11 cellular contexts compared by ENCODE assay signal in genomic region chr5:14153071-14153864, GRCh38. TPM values are rescaled to one million over a fixed set of nuclear protein-coding genes. Genes with fewer than 3 reads are reported as not detected.
DNase-seq lines count a peak whose midpoint lies in the region; ATAC-seq, FAIRE-seq and TF ChIP-seq lines count a peak whose summit lies in the region.
"Had no signal": no experiment of that assay in that cellular context is flagged by ENCODE, and none has a peak within 500 bp of the region (broad histone marks: within the 10 kb centered on the region; RNA-seq: fewer than 3 reads in every experiment).

No MANE protein-coding gene starts in this region.

- H3K4me3 ChIP-seq in GM23248 (peak overlapping the region; percentile 63), RWPE2 (ENCODE audit: severe bottlenecking) (no peak overlapping the region), kidney (ENCODE audit: low read length in 2 of 2) (no peak overlapping the region), spleen (no peak overlapping the region)

- intact Hi-C loops in kidney (cut with DNase I) (no loop called here), spleen (cut with DNase I; ENCODE audit: low total_unique reads) (no loop called here)
- intact Hi-C loops in activated CD4-positive, alpha-beta T cell treated with anti-CD3 and anti-CD28 coated beads for 36 hours (cut with DNase I, micrococcal nuclease): no loop called here

- POLR2A ChIA-PET in activated CD4-positive, alpha-beta T cell treated with anti-CD3 and anti-CD28 coated beads for 36 hours (lab: Charles Lee): no interaction called here

- H3K9me3 Mint-ChIP-seq in activated CD4-positive, alpha-beta T cell treated with anti-CD3 and anti-CD28 coated beads for 36 hours (ENCODE audit: low read depth): no peaks in the 10 kb centered on the region
- H3K9me3 Mint-ChIP-seq: T-helper 1 cell treated with Interleukin-12 subunit alpha and Interleukin-12 subunit beta and Interleukin-4 antibody, amounts not matched to agents 30 μg/mL and 1 μg/mL, for 36 hours had no signal

- ATAC-seq in RWPE2 (ENCODE audit: low read depth): no peak
- ATAC-seq in activated CD4-positive, alpha-beta T cell treated with anti-CD3 and anti-CD28 coated beads for 36 hours: no peak
- ATAC-seq: activated CD8-positive, alpha-beta memory T cell treated with anti-CD3 and anti-CD28 coated beads, Interleukin-2, amount 10 ng/mL, durations not matched to agents 7 days and 5 days had no signal

- H4K20me1 ChIP-seq in GM23248 (ENCODE audit: insufficient read depth): peaks cover 23% of the 10 kb centered on the region

- H3K27ac ChIP-seq in GM23248: peak overlapping the region; percentile 94
- peak overlapping the region; percentile 83 for H3K27ac ChIP-seq in RWPE2 (ENCODE audit: poor library complexity, severe bottlenecking)
- no peak overlapping the region for H3K27ac ChIP-seq in kidney (ENCODE audit: low read depth in 2 of 2, low read length in 2 of 2)
- H3K27ac ChIP-seq in spleen: peak overlapping the region; percentile 58 to 84 (median 76)
- H3K27ac ChIP-seq: parathyroid adenoma had no signal

- no peak overlapping the region for H2AFZ ChIP-seq in GM23248
- H2AFZ ChIP-seq: parathyroid adenoma had no signal

- peaks cover 97% of the 10 kb centered on the region for H3F3A ChIP-seq in GM23248 (ENCODE audit: insufficient read depth)

- no peaks in the 10 kb centered on the region for H3K4me1 Mint-ChIP-seq in activated CD4-positive, alpha-beta T cell treated with anti-CD3 and anti-CD28 coated beads for 36 hours
- H3K4me1 Mint-ChIP-seq: activated CD8-positive, alpha-beta memory T cell treated with anti-CD3 and anti-CD28 coated beads, Interleukin-2, amount 10 ng/mL, durations not matched to agents 7 days and 5 days had no signal

- no peaks in the 10 kb centered on the region for H3K9me2 ChIP-seq in GM23248 (ENCODE audit: insufficient read depth)

- H3K9me3 ChIP-seq in GM23248 (ENCODE audit: low read depth): no peaks in the 10 kb centered on the region
- no peaks in the 10 kb centered on the region for H3K9me3 ChIP-seq in RWPE2 (ENCODE audit: severe bottlenecking)
- no peaks in the 10 kb centered on the region for H3K9me3 ChIP-seq in kidney (ENCODE audit: control insufficient read depth in 1 of 2, low read length in 2 of 2)
- no peaks in the 10 kb centered on the region for H3K9me3 ChIP-seq in spleen

- no peak overlapping the region for H3K27ac Mint-ChIP-seq in activated CD4-positive, alpha-beta T cell treated with anti-CD3 and anti-CD28 coated beads for 36 hours
- H3K27ac Mint-ChIP-seq: activated CD8-positive, alpha-beta memory T cell treated with anti-CD3 and anti-CD28 coated beads, Interleukin-2, amount 10 ng/mL, durations not matched to agents 7 days and 5 days; T-helper 1 cell treated with Interleukin-12 subunit alpha and Interleukin-12 subunit beta and Interleukin-4 antibody, amounts not matched to agents 30 μg/mL and 1 μg/mL, for 36 hours had no signal

- TF ChIP-seq CTCF in RWPE2 (IDR thresholded peaks at IDR 0.05; ENCODE audit: poor library complexity, severe bottlenecking) (no peak), kidney (IDR thresholded peaks at IDR 0.05; ENCODE audit: borderline replicate concordance, extremely low read depth, insufficient read depth) (no peak), spleen (IDR thresholded peaks at IDR 0.05 in 8 of 11, conservative IDR thresholded peaks at IDR 0.05 in 3 of 11) (no peak)

- DNase-seq in GM23248 (no peak), RWPE2 (ENCODE audit: low spot score) (no peak), kidney (no peak), spleen (no peak), DMS79 treated with DMSO at 0.1 percent for 48 hours (lab: John Stamatoyannopoulos, UW) (no peak), D341Med (ENCODE audit: low spot score) (no peak), NCI-H774 (lab: John Stamatoyannopoulos, UW) (no peak)
- DNase-seq in activated CD4-positive, alpha-beta T cell treated with anti-CD3 and anti-CD28 coated beads for 36 hours: no peak
- DNase-seq: activated CD8-positive, alpha-beta memory T cell treated with anti-CD3 and anti-CD28 coated beads, Interleukin-2, amount 10 ng/mL, durations not matched to agents 7 days and 5 days had no signal

- no peaks in the 10 kb centered on the region for H3K36me3 Mint-ChIP-seq in activated CD4-positive, alpha-beta T cell treated with anti-CD3 and anti-CD28 coated beads for 36 hours (ENCODE audit: low read depth)
- H3K36me3 Mint-ChIP-seq: activated CD8-positive, alpha-beta memory T cell treated with anti-CD3 and anti-CD28 coated beads, Interleukin-2, amount 10 ng/mL, durations not matched to agents 7 days and 5 days had no signal

- H3K4me3 Mint-ChIP-seq in activated CD4-positive, alpha-beta T cell treated with anti-CD3 and anti-CD28 coated beads for 36 hours: no peak overlapping the region
- H3K4me3 Mint-ChIP-seq: activated CD8-positive, alpha-beta memory T cell treated with anti-CD3 and anti-CD28 coated beads, Interleukin-2, amount 10 ng/mL, durations not matched to agents 7 days and 5 days; T-helper 1 cell treated with Interleukin-12 subunit alpha and Interleukin-12 subunit beta and Interleukin-4 antibody, amounts not matched to agents 30 μg/mL and 1 μg/mL, for 36 hours had no signal

- H3K27me3 Mint-ChIP-seq in activated CD4-positive, alpha-beta T cell treated with anti-CD3 and anti-CD28 coated beads for 36 hours: peaks cover 20% of the 10 kb centered on the region

- no peaks in the 10 kb centered on the region for H3K27me3 ChIP-seq in GM23248 (replicated peaks; ENCODE audit: insufficient read depth)
- H3K27me3 ChIP-seq in RWPE2 (ENCODE audit: insufficient read depth, poor library complexity, severe bottlenecking): no peaks in the 10 kb centered on the region
- H3K27me3 ChIP-seq in spleen (replicated peaks in 1 of 7): no peaks in the 10 kb centered on the region

- peak overlapping the region; percentile 88 for H3K4me2 ChIP-seq in GM23248 (ENCODE audit: unreplicated experiment)

- H3K9ac ChIP-seq in GM23248 (peak overlapping the region; percentile 62), kidney (ENCODE audit: low read length in 2 of 2) (peak overlapping the region; percentile 26 to 41)
- H3K9ac ChIP-seq: parathyroid adenoma had no signal

- no peak for FAIRE-seq in kidney (lab: Jason Lieb, UNC)

- WGBS in GM23248 (ENCODE audit: low coverage in 1 of 2, low lambda C conversion rate in 2 of 2, missing lambda C conversion rate in 2 of 2), 2 experiments: 80% methylated on average over 6 of the region's 6 CpGs
- 78 to 85% (median 83%) methylated on average over 6 of the region's 6 CpGs for WGBS in spleen, 5 donors

- peaks cover 94% of the 10 kb centered on the region for H3K79me2 ChIP-seq in GM23248 (ENCODE audit: insufficient read depth)

- CTCF ChIA-PET in activated CD4-positive, alpha-beta T cell treated with anti-CD3 and anti-CD28 coated beads for 36 hours (lab: Charles Lee): no interaction called here

- no peak for TF ChIP-seq POLR2A in spleen (IDR thresholded peaks at IDR 0.05)

- H3K4me1 ChIP-seq in GM23248 (ENCODE audit: insufficient read depth) (peaks cover 96% of the 10 kb centered on the region), RWPE2 (ENCODE audit: insufficient read depth, poor library complexity, severe bottlenecking) (peaks cover 55% of the 10 kb centered on the region), kidney (ENCODE audit: control insufficient read depth in 1 of 2, insufficient read depth in 1 of 2, low read depth in 1 of 2, low read length in 2 of 2) (peaks cover 32 to 48% of the 10 kb centered on the region in 2 donors), spleen (peaks cover 42 to 87% (median 72%) of the 10 kb centered on the region in 6 donors)

- in situ Hi-C loops in GM23248 (cut with MboI): no loop called here

- H3K36me3 ChIP-seq in GM23248 (ENCODE audit: low read depth) (0 out of 2 replicates have a peak, but pooled peaks cover 5% of the 10 kb centered on the region), RWPE2 (ENCODE audit: low read depth) (peaks cover 14% of the 10 kb centered on the region), kidney (ENCODE audit: control insufficient read depth in 1 of 2, insufficient read depth in 2 of 2, low read length in 2 of 2) (no peaks in the 10 kb centered on the region), spleen (no peaks in the 10 kb centered on the region)

RNA-seq across cellular contexts. Expression of gene TRIO, which starts 10.1 kb away (rescaled TPM):
- total RNA-seq in GM23248 (2014; rRNA removed; shearing (Covaris generic)): 171 and 198 TPM in 2 replicates
- polyA plus RNA-seq in GM23248 (2016; fragmentation: Nextera tagmentation; extraction: Ambion mirVana) (19.0 and 28.1 TPM in 2 replicates), kidney (ENCODE audit: insufficient read depth, low read depth, low replicate concordance) (9.5 TPM), spleen (10 to 100 TPM; 21.5 to 63.1 (median 55.2) TPM)
- total RNA-seq in kidney (149 TPM), spleen (100 to 1,000 TPM; 139 to 280 (median 214) TPM)
- 10 to 100 TPM in 1 of 2 experiments, 1 to 10 TPM in 1; 9.2 to 11.3 TPM for total RNA-seq in activated CD4-positive, alpha-beta T cell treated with anti-CD3 and anti-CD28 coated beads for 36 hours

Comparison
In these comparisons a context has a peak if more than half of its experiments do, and no peak if none do; other contexts are left out.
1. H3K27ac ChIP-seq: peak in GM23248 (single experiment), RWPE2 (single experiment) and spleen (8 of 8); none in kidney (0 of 2).
2. RNA of gene TRIO, which starts 10.1 kb away (total RNA-seq): 139 to 280 TPM in spleen, 171 to 198 TPM in GM23248 and 149 TPM in kidney (single experiment); 9.2 to 11.3 TPM in activated CD4-positive, alpha-beta T cell treated with anti-CD3 and anti-CD28 coated beads for 36 hours; every median in the first group is over 10 times any median in the second.